In genomic region chr3:143753456-143753855, GRCh38 we compare ENCODE assay signal across 14 cellular contexts.
"Had no signal": no experiment of that assay in that cellular context is flagged by ENCODE, and none has a peak within 500 bp of the region (broad histone marks: within the 10 kb centered on the region; RNA-seq: fewer than 3 reads in every experiment).

No MANE protein-coding gene starts in this region.

- H3K27me3 Mint-ChIP-seq: naive B cell; stimulated activated naive B cell treated with anti-CD40 and anti-IgM and Interleukin-4, amounts not matched to agents 10 μg/mL and 1 μg/mL and 100 μg/mL, for 72 hours had no signal

- H3K27me3 ChIP-seq: gastrocnemius medialis, left lung, thyroid gland had no signal

- H3K4me2 ChIP-seq: SK-N-SH had no signal

- H3K4me1 ChIP-seq: gastrocnemius medialis, thyroid gland had no signal

- H3K36me3 Mint-ChIP-seq: naive B cell; stimulated activated naive B cell treated with anti-CD40 and anti-IgM and Interleukin-4, amounts not matched to agents 10 μg/mL and 1 μg/mL and 100 μg/mL, for 72 hours had no signal

- H3K9me3 ChIP-seq: gastrocnemius medialis, left lung, mucosa of descending colon, SK-N-SH, thyroid gland had no signal

- H3K4me3 ChIP-seq: gastrocnemius medialis, left lung, mucosa of descending colon, thyroid gland had no signal

- H3K36me3 ChIP-seq: gastrocnemius medialis, left lung, thyroid gland had no signal

- H3K27ac ChIP-seq: gastrocnemius medialis, left lung, thyroid gland had no signal

- DNase-seq: activated T-cell treated with anti-CD3 and anti-CD28 coated beads, Interleukin-2, amount 50 U/mL, for 72 hours; cerebellar nuclear complex; cortex of kidney; gastrocnemius medialis; head of caudate nucleus; kidney; left lung; mucosa of descending colon; naive B cell; retina; SK-N-SH; stimulated activated naive B cell treated with anti-CD40 and anti-IgM and Interleukin-4, amounts not matched to agents 10 μg/mL and 1 μg/mL and 100 μg/mL, for 72 hours; T1000; thyroid gland had no signal

- H3K4me3 Mint-ChIP-seq: stimulated activated naive B cell treated with anti-CD40 and anti-IgM and Interleukin-4, amounts not matched to agents 10 μg/mL and 1 μg/mL and 100 μg/mL, for 72 hours had no signal

- H3K9ac ChIP-seq: SK-N-SH had no signal

- H3K27ac Mint-ChIP-seq: activated T-cell treated with anti-CD3 and anti-CD28 coated beads, Interleukin-2, amount 50 U/mL, for 72 hours; stimulated activated naive B cell treated with anti-CD40 and anti-IgM and Interleukin-4, amounts not matched to agents 10 μg/mL and 1 μg/mL and 100 μg/mL, for 72 hours had no signal

- H3K9me3 Mint-ChIP-seq: activated T-cell treated with anti-CD3 and anti-CD28 coated beads, Interleukin-2, amount 50 U/mL, for 72 hours; naive B cell; stimulated activated naive B cell treated with anti-CD40 and anti-IgM and Interleukin-4, amounts not matched to agents 10 μg/mL and 1 μg/mL and 100 μg/mL, for 72 hours had no signal
